In genomic region chr1:52142220-52143153, GRCh38 we compare ENCODE assay signal across 8 cellular contexts. TPM values are rescaled to one million over a fixed set of nuclear protein-coding genes. Genes with fewer than 3 reads are reported as not detected.
DNase-seq lines count a peak whose midpoint lies in the region; ATAC-seq and TF ChIP-seq lines count a peak whose summit lies in the region.

No MANE protein-coding gene starts in this region.

- peaks cover 12 to 17% of the 10 kb centered on the region in 2 experiments for H3K4me1 Mint-ChIP-seq in H9
- H3K4me1 Mint-ChIP-seq in central memory CD8-positive, alpha-beta T cell: peaks cover 35% of the 10 kb centered on the region

- H4K20me1 ChIP-seq in H9 (ENCODE audit: control insufficient read depth, insufficient read depth, insufficient read length): no peaks in the 10 kb centered on the region

- no peak overlapping the region for H2BK5ac ChIP-seq in H9 (ENCODE audit: insufficient read length, low read length)

- H3K9me3 Mint-ChIP-seq in H9: no peaks in the 10 kb centered on the region
- H3K9me3 Mint-ChIP-seq in central memory CD8-positive, alpha-beta T cell: no peaks in the 10 kb centered on the region

- H3K18ac ChIP-seq in H9 (ENCODE audit: insufficient read length, low read depth, low read length): peak overlapping the region; percentile 84

- peak overlapping the region; percentile 84 for H2AFZ ChIP-seq in H9 (ENCODE audit: low read length)

- no peak overlapping the region; the same call in 1 of the 2 replicates for H2BK15ac ChIP-seq in H9 (ENCODE audit: low read depth, low read length)

- TF ChIP-seq CTCF in GM12865 (IDR thresholded peaks at IDR 0.05; ENCODE audit: insufficient read depth, low read depth, low read length, missing control alignments) (no peak), H9 (conservative IDR thresholded peaks at IDR 0.05) (no peak)

- DNase-seq in GM12865 (ENCODE audit: low read depth) (peak; percentile 48), H9 (peak; percentile 54), M059J (ENCODE audit: low read depth) (peak; percentile 66), T1000 (lab: John Stamatoyannopoulos, UW) (peak; percentile 43), kidney glomerular epithelial cell (lab: John Stamatoyannopoulos, UW) (peak; percentile 55), HPDE6-E6E7 (ENCODE audit: extremely low spot score) (no peak)
- no peak for DNase-seq in central memory CD8-positive, alpha-beta T cell (ENCODE audit: low spot score in 2 of 2)
- peak; percentile 55 for DNase-seq in stimulated activated CD4-positive, alpha-beta T cell treated with anti-CD3 and anti-CD28 coated beads, Interleukin-15, amount 100 ng/mL, for 24 hours

- H3K14ac ChIP-seq in H9 (ENCODE audit: insufficient read depth, low read length): peak overlapping the region; percentile 95

- H2AK5ac ChIP-seq in H9 (ENCODE audit: insufficient read length, low read length): no peak overlapping the region

- H4K5ac ChIP-seq in H9 (ENCODE audit: insufficient read length, low read depth, low read length): no peak overlapping the region

- no peak overlapping the region for H4K8ac ChIP-seq in H9 (replicated peaks; ENCODE audit: insufficient read length, low read depth, low read length)

- H3K79me2 ChIP-seq in H9 (ENCODE audit: insufficient read depth, low read length): peaks cover 5% of the 10 kb centered on the region; the same call in 1 of the 2 replicates

- H2BK12ac ChIP-seq in H9 (ENCODE audit: insufficient read length, low read depth, low read length): no peak overlapping the region

- peaks cover 11% of the 10 kb centered on the region; the same call in 1 of the 2 replicates for H3K27me3 Mint-ChIP-seq in H9 (ENCODE audit: low read depth)
- no peaks in the 10 kb centered on the region for H3K27me3 Mint-ChIP-seq in central memory CD8-positive, alpha-beta T cell

- no peak for ATAC-seq in central memory CD8-positive, alpha-beta T cell (replicated peaks; ENCODE audit: extremely low read depth, poor library complexity, severe bottlenecking)

- H2BK20ac ChIP-seq in H9 (ENCODE audit: low read depth, low read length, poor library complexity, severe bottlenecking): no peak overlapping the region

- H3K4me1 ChIP-seq in H9 (ENCODE audit: insufficient read depth, low read length): no peaks in the 10 kb centered on the region

- no peaks in the 10 kb centered on the region for H3K79me1 ChIP-seq in H9 (ENCODE audit: insufficient read depth, low read depth, low read length, poor library complexity, severe bottlenecking)

- H3K4me3 Mint-ChIP-seq in H9: peak overlapping the region; percentile 89 to 94
- peak overlapping the region; percentile 86 for H3K4me3 Mint-ChIP-seq in central memory CD8-positive, alpha-beta T cell

- H3K36me3 Mint-ChIP-seq in H9 (ENCODE audit: insufficient read depth in 1 of 3, low read depth in 3 of 3): no peaks in the 10 kb centered on the region; a peak in 1 of 7 replicates
- peaks cover 7% of the 10 kb centered on the region for H3K36me3 Mint-ChIP-seq in central memory CD8-positive, alpha-beta T cell (ENCODE audit: insufficient read depth)

- no peak overlapping the region for H3T11ph ChIP-seq in H9 (ENCODE audit: low read length)

- no CpG with 5 or more reads among the region's 79 CpGs for WGBS in H9 (ENCODE audit: extremely low coverage, insufficient read length, low lambda C conversion rate)

- H3K9me3 ChIP-seq in H9 (ENCODE audit: control insufficient read depth, low read depth, low read length): no peaks in the 10 kb centered on the region

- H3K27ac ChIP-seq in H9 (ENCODE audit: insufficient read length, low read depth, low read length): no peak overlapping the region

- no peaks in the 10 kb centered on the region; the same call in 1 of the 2 replicates for H3K27me3 ChIP-seq in H9 (ENCODE audit: insufficient read depth, low read length)

- H3K23ac ChIP-seq in H9 (ENCODE audit: insufficient read length, low read depth, low read length): no peak overlapping the region

- no peak overlapping the region; the same call in 1 of the 2 replicates for H3K4ac ChIP-seq in H9 (ENCODE audit: low read depth, low read length)

- H3K27ac Mint-ChIP-seq in H9: peak overlapping the region in 2 of 3 experiments; percentile 20 to 48; a peak in 4 of 7 replicates
- peak overlapping the region; percentile 23 for H3K27ac Mint-ChIP-seq in central memory CD8-positive, alpha-beta T cell (ENCODE audit: low read depth)

- H3K4me3 ChIP-seq in GM12865 (ENCODE audit: low read depth, low read length): peak overlapping the region; percentile 60

- H2BK120ac ChIP-seq in H9 (ENCODE audit: low read depth, low read length, poor library complexity, severe bottlenecking): no peak overlapping the region

- no peak overlapping the region for H3K56ac ChIP-seq in H9 (ENCODE audit: insufficient read length, low read depth, low read length)

- H3K9ac ChIP-seq in H9 (ENCODE audit: extremely low read depth, insufficient read length, low read length): peak overlapping the region; percentile 77

- peaks cover 6% of the 10 kb centered on the region for H3K23me2 ChIP-seq in H9 (ENCODE audit: insufficient read length, low read depth, low read length, poor library complexity, severe bottlenecking)

- H3K4me2 ChIP-seq in H9 (ENCODE audit: insufficient read depth, insufficient read length, low read length): peak overlapping the region; percentile 96

- no peak overlapping the region for H4K91ac ChIP-seq in H9 (ENCODE audit: insufficient read length, low read depth, low read length)

RNA-seq across cellular contexts. Expression of gene ZFYVE9, which starts 0.6 kb away (rescaled TPM):
- total RNA-seq in H9 (2021): 26.0 and 28.4 TPM in 2 replicates
- 9.2 and 13.5 TPM in 2 replicates for total RNA-seq in M059J (2014; rRNA removed; shearing (Covaris generic))

Comparison
In these comparisons a context has a peak if more than half of its experiments do, and no peak if none do; other contexts are left out.
1. DNase-seq: peak in GM12865 (single experiment), H9 (single experiment), M059J (single experiment), T1000 (single experiment), kidney glomerular epithelial cell (single experiment) and stimulated activated CD4-positive, alpha-beta T cell treated with anti-CD3 and anti-CD28 coated beads, Interleukin-15, amount 100 ng/mL, for 24 hours (single experiment); none in central memory CD8-positive, alpha-beta T cell (0 of 2) and HPDE6-E6E7 (single experiment).